In the genomic region with DNA sequence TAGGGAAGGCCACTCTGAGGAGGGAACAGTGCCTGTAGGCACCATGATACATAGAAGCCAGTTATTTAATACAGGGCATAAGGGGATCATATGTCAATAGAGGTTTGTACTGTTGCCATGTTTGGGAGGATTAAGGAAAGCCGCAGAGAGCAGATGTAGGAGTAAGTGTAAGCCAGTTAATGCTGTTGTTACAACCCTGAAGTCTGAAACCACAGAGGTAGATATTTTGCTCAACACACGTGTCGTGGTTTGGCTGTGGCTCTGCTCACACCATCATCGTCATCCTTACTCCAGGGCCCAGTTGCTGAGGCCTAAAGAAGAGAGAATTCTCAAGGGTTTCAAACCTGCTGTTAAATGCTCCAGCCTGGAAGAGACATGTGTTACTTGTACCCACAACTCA, we compare ENCODE assay signal across 20 cellular contexts. TPM values are rescaled to one million over a fixed set of nuclear protein-coding genes. Genes with fewer than 3 reads are reported as not detected.
DNase-seq lines count a peak whose midpoint lies in the region; TF ChIP-seq lines count a peak whose summit lies in the region.
"Had no signal": no experiment of that assay in that cellular context is flagged by ENCODE, and none has a peak within 500 bp of the region (broad histone marks: within the 10 kb centered on the region; RNA-seq: fewer than 3 reads in every experiment).

No MANE protein-coding gene starts in this region.

- TF ChIP-seq CTCF in KMS-11 (conservative IDR thresholded peaks at IDR 0.05; ENCODE audit: low read depth, low read length) (no peak), neural progenitor cell (IDR thresholded peaks at IDR 0.05) (no peak), RWPE1 (conservative IDR thresholded peaks at IDR 0.05; ENCODE audit: low read depth) (no peak), left ventricle myocardium inferior (IDR thresholded peaks at IDR 0.05; ENCODE audit: borderline replicate concordance) (no peak)

- H3K27me3 Mint-ChIP-seq in activated CD4-positive, alpha-beta memory T cell treated with anti-CD3 and anti-CD28 coated beads for 36 hours = no peaks in the 10 kb centered on the region
- H3K27me3 Mint-ChIP-seq in activated CD4-positive, alpha-beta memory T cell treated with anti-CD3 and anti-CD28 coated beads, Interleukin-2, amount 10 ng/mL, durations not matched to agents 7 days and 5 days = no peaks in the 10 kb centered on the region
- H3K27me3 Mint-ChIP-seq in neural progenitor cell (ENCODE audit: insufficient read depth, low read depth) = peaks cover 2% of the 10 kb centered on the region
- H3K27me3 Mint-ChIP-seq: activated naive CD8-positive, alpha-beta T cell treated with anti-CD3 and anti-CD28 coated beads, Interleukin-2, amount 10 ng/mL, durations not matched to agents 7 days and 5 days had no signal

- H3K4me1 Mint-ChIP-seq in activated CD4-positive, alpha-beta memory T cell treated with anti-CD3 and anti-CD28 coated beads for 36 hours (ENCODE audit: low read depth) = peaks cover 24% of the 10 kb centered on the region
- peaks cover 9% of the 10 kb centered on the region for H3K4me1 Mint-ChIP-seq in activated CD4-positive, alpha-beta memory T cell treated with anti-CD3 and anti-CD28 coated beads, Interleukin-2, amount 10 ng/mL, durations not matched to agents 7 days and 5 days
- peaks cover 16% of the 10 kb centered on the region for H3K4me1 Mint-ChIP-seq in neural progenitor cell

- intact Hi-C loops in activated CD4-positive, alpha-beta memory T cell treated with anti-CD3 and anti-CD28 coated beads for 36 hours (cut with micrococcal nuclease) = no loop called here
- intact Hi-C loops in left ventricle myocardium inferior (cut with micrococcal nuclease) = no loop called here

- H4K20me1 ChIP-seq in KMS-11 (ENCODE audit: insufficient read depth) (no peaks in the 10 kb centered on the region), neural progenitor cell (ENCODE audit: low read depth) (no peaks in the 10 kb centered on the region)

- H3K4me3 ChIP-seq in KMS-11 (IDR thresholded peaks at IDR 0.05; ENCODE audit: insufficient read depth, low read depth, low read length) = no peak overlapping the region
- no peak overlapping the region for H3K4me3 ChIP-seq in SJCRH30
- no peak overlapping the region for H3K4me3 ChIP-seq in neural progenitor cell
- no peak overlapping the region for H3K4me3 ChIP-seq in left ventricle myocardium inferior
- H3K4me3 ChIP-seq: cardiac muscle cell, esophagus muscularis mucosa, prostate gland, vagina had no signal

- H3K4me1 ChIP-seq in KMS-11 (ENCODE audit: low read depth, poor library complexity, severe bottlenecking) (peaks cover 65% of the 10 kb centered on the region), SJCRH30 (peaks cover 10% of the 10 kb centered on the region), neural progenitor cell (peaks cover 13% of the 10 kb centered on the region), left ventricle myocardium inferior (no peaks in the 10 kb centered on the region)
- H3K4me1 ChIP-seq: esophagus muscularis mucosa, prostate gland, vagina had no signal

- peaks cover 21% of the 10 kb centered on the region for H3K36me3 Mint-ChIP-seq in activated CD4-positive, alpha-beta memory T cell treated with anti-CD3 and anti-CD28 coated beads for 36 hours
- peaks cover 21% of the 10 kb centered on the region for H3K36me3 Mint-ChIP-seq in activated CD4-positive, alpha-beta memory T cell treated with anti-CD3 and anti-CD28 coated beads, Interleukin-2, amount 10 ng/mL, durations not matched to agents 7 days and 5 days (ENCODE audit: low read depth)
- no peaks in the 10 kb centered on the region for H3K36me3 Mint-ChIP-seq in neural progenitor cell

- H3K27me3 ChIP-seq in KMS-11 (ENCODE audit: insufficient read depth, low read depth) (no peaks in the 10 kb centered on the region), SJCRH30 (no peaks in the 10 kb centered on the region), neural progenitor cell (no peaks in the 10 kb centered on the region), left ventricle myocardium inferior (ENCODE audit: low read depth) (no peaks in the 10 kb centered on the region)
- H3K27me3 ChIP-seq: cardiac muscle cell, esophagus muscularis mucosa, vagina had no signal

- H3K27ac Mint-ChIP-seq in activated CD4-positive, alpha-beta memory T cell treated with anti-CD3 and anti-CD28 coated beads for 36 hours = no peak overlapping the region
- no peak overlapping the region for H3K27ac Mint-ChIP-seq in activated CD4-positive, alpha-beta memory T cell treated with anti-CD3 and anti-CD28 coated beads, Interleukin-2, amount 10 ng/mL, durations not matched to agents 7 days and 5 days
- H3K27ac Mint-ChIP-seq in neural progenitor cell = no peak overlapping the region
- H3K27ac Mint-ChIP-seq: activated naive CD8-positive, alpha-beta T cell treated with anti-CD3 and anti-CD28 coated beads, Interleukin-2, amount 10 ng/mL, durations not matched to agents 7 days and 5 days; CD8-positive, alpha-beta T cell; nephron progenitor cell had no signal

- H3K4me2 ChIP-seq in KMS-11 (peak overlapping the region; percentile 89), neural progenitor cell (peak overlapping the region; percentile 48)

- H3K9me3 Mint-ChIP-seq in activated CD4-positive, alpha-beta memory T cell treated with anti-CD3 and anti-CD28 coated beads for 36 hours = peaks cover 45% of the 10 kb centered on the region
- H3K9me3 Mint-ChIP-seq in activated CD4-positive, alpha-beta memory T cell treated with anti-CD3 and anti-CD28 coated beads, Interleukin-2, amount 10 ng/mL, durations not matched to agents 7 days and 5 days = peaks cover 41% of the 10 kb centered on the region
- peaks cover 9% of the 10 kb centered on the region for H3K9me3 Mint-ChIP-seq in neural progenitor cell

- POLR2A ChIA-PET in activated CD4-positive, alpha-beta memory T cell treated with anti-CD3 and anti-CD28 coated beads for 36 hours (lab: Charles Lee) = no interaction called here
- POLR2A ChIA-PET in activated CD4-positive, alpha-beta memory T cell treated with anti-CD3 and anti-CD28 coated beads, Interleukin-2, amount 10 ng/mL, durations not matched to agents 7 days and 5 days (lab: Charles Lee) = no interaction called here
- POLR2A ChIA-PET in RWPE1 (lab: Yijun Ruan, JAX; ENCODE audit: low non-redundant PET) = interaction anchor here (0.6 kb wide), 1 partner anchor 13 kb away, joined by 7 read pairs; no protein-coding TSS in a partner anchor

- peak overlapping the region; percentile 96 for H3K27ac ChIP-seq in KMS-11
- H3K27ac ChIP-seq in SJCRH30 = no peak overlapping the region
- H3K27ac ChIP-seq in neural progenitor cell = no peak overlapping the region
- H3K27ac ChIP-seq in RWPE1 = no peak overlapping the region
- H3K27ac ChIP-seq in left ventricle myocardium inferior (replicated peaks) = no peak overlapping the region
- H3K27ac ChIP-seq: cardiac muscle cell, esophagus muscularis mucosa, prostate gland, vagina had no signal

- CTCF ChIA-PET in activated CD4-positive, alpha-beta memory T cell treated with anti-CD3 and anti-CD28 coated beads for 36 hours (lab: Charles Lee) = interaction anchor here (1.9 kb wide), 1 partner anchor 21 kb away, joined by 5 read pairs; no protein-coding TSS in a partner anchor
- CTCF ChIA-PET in activated CD4-positive, alpha-beta memory T cell treated with anti-CD3 and anti-CD28 coated beads, Interleukin-2, amount 10 ng/mL, durations not matched to agents 7 days and 5 days (lab: Charles Lee) = interaction anchor here (1.0 kb wide), 1 partner anchor 269 kb away, joined by 3 read pairs; no protein-coding TSS in a partner anchor
- CTCF ChIA-PET in RWPE1 (lab: Yijun Ruan, JAX) = interaction anchor here (0.6 kb wide), 1 partner anchor 21 kb away, joined by 4 read pairs; no protein-coding TSS in a partner anchor

- peak overlapping the region; percentile 62 for H3K9ac ChIP-seq in KMS-11
- H3K9ac ChIP-seq in neural progenitor cell = no peak overlapping the region

- peaks cover 11% of the 10 kb centered on the region for H3K9me3 ChIP-seq in SJCRH30 (replicated peaks)
- H3K9me3 ChIP-seq in neural progenitor cell (ENCODE audit: low read depth) = no peaks in the 10 kb centered on the region
- peaks cover 18% of the 10 kb centered on the region for H3K9me3 ChIP-seq in left ventricle myocardium inferior (replicated peaks)
- H3K9me3 ChIP-seq: prostate gland, vagina had no signal

- peak overlapping the region; percentile 51; the same call in 1 of the 2 replicates for H2AFZ ChIP-seq in KMS-11 (ENCODE audit: low read depth)
- no peak overlapping the region for H2AFZ ChIP-seq in neural progenitor cell (replicated peaks)

- no peak overlapping the region for H3K4me3 Mint-ChIP-seq in activated CD4-positive, alpha-beta memory T cell treated with anti-CD3 and anti-CD28 coated beads for 36 hours
- no peak overlapping the region for H3K4me3 Mint-ChIP-seq in activated CD4-positive, alpha-beta memory T cell treated with anti-CD3 and anti-CD28 coated beads, Interleukin-2, amount 10 ng/mL, durations not matched to agents 7 days and 5 days
- H3K4me3 Mint-ChIP-seq in neural progenitor cell = no peak overlapping the region
- H3K4me3 Mint-ChIP-seq: activated naive CD8-positive, alpha-beta T cell treated with anti-CD3 and anti-CD28 coated beads, Interleukin-2, amount 10 ng/mL, durations not matched to agents 7 days and 5 days; CD8-positive, alpha-beta T cell; nephron progenitor cell had no signal

- H3K36me3 ChIP-seq in KMS-11 (ENCODE audit: insufficient read depth) = no peaks in the 10 kb centered on the region
- no peaks in the 10 kb centered on the region for H3K36me3 ChIP-seq in SJCRH30
- H3K36me3 ChIP-seq in neural progenitor cell = no peaks in the 10 kb centered on the region
- no peaks in the 10 kb centered on the region for H3K36me3 ChIP-seq in left ventricle myocardium inferior
- H3K36me3 ChIP-seq: cardiac muscle cell, esophagus muscularis mucosa, prostate gland, vagina had no signal

- peak; percentile 58 for DNase-seq in activated CD4-positive, alpha-beta memory T cell treated with anti-CD3 and anti-CD28 coated beads for 36 hours
- DNase-seq in activated CD4-positive, alpha-beta memory T cell treated with anti-CD3 and anti-CD28 coated beads, Interleukin-2, amount 10 ng/mL, durations not matched to agents 7 days and 5 days = no peak
- DNase-seq in SJCRH30 (peak; percentile 48 to 81), neural progenitor cell (ENCODE audit: low spot score) (no peak), kidney tubule cell (ENCODE audit: low spot score) (no peak), RWPE1 (ENCODE audit: low spot score) (no peak), left ventricle myocardium inferior (no peak)
- DNase-seq: activated naive CD8-positive, alpha-beta T cell treated with anti-CD3 and anti-CD28 coated beads, Interleukin-2, amount 10 ng/mL, durations not matched to agents 7 days and 5 days; CD8-positive, alpha-beta T cell; EL; Karpas-422; NCI-H1694 treated with DMSO at 0.1 percent for 48 hours; NCI-H748 treated with DMSO at 0.1 percent for 48 hours; nephron progenitor cell; SW 1271 had no signal

- H3F3A ChIP-seq in neural progenitor cell (ENCODE audit: low read depth) = peaks cover 13% of the 10 kb centered on the region

- no peaks in the 10 kb centered on the region for H3K79me2 ChIP-seq in KMS-11 (ENCODE audit: insufficient read depth, low read depth)
- H3K79me2 ChIP-seq in neural progenitor cell (ENCODE audit: low read depth) = no peaks in the 10 kb centered on the region

RNA-seq across cellular contexts. Expression of a gene that starts 31.1 kb away (rescaled TPM):
- total RNA-seq in activated CD4-positive, alpha-beta memory T cell treated with anti-CD3 and anti-CD28 coated beads for 36 hours = 100 to 1,000 TPM; 140 to 149 TPM
- total RNA-seq in activated CD4-positive, alpha-beta memory T cell treated with anti-CD3 and anti-CD28 coated beads, Interleukin-2, amount 10 ng/mL, durations not matched to agents 7 days and 5 days = 100 to 1,000 TPM; 145 TPM
- total RNA-seq in SJCRH30 (2014; rRNA removed; shearing (Covaris generic)) = 49.8 and 52.2 TPM in 2 replicates
- total RNA-seq in neural progenitor cell (ENCODE audit: low replicate concordance) = 34.0 and 56.0 TPM in 2 replicates
- 124 TPM for total RNA-seq in left ventricle myocardium inferior

Comparison
In these comparisons a context has a peak if more than half of its experiments do, and no peak if none do; other contexts are left out.
1. DNase-seq: peak in activated CD4-positive, alpha-beta memory T cell treated with anti-CD3 and anti-CD28 coated beads for 36 hours (single experiment) and SJCRH30 (2 of 2); none in activated CD4-positive, alpha-beta memory T cell treated with anti-CD3 and anti-CD28 coated beads, Interleukin-2, amount 10 ng/mL, durations not matched to agents 7 days and 5 days (single experiment), neural progenitor cell (single experiment), kidney tubule cell (single experiment), RWPE1 (single experiment) and left ventricle myocardium inferior (single experiment).